In genomic region chr7:100626055-100626454, GRCh38 we compare ENCODE assay signal across 1 cellular context.
TF ChIP-seq lines count a peak whose summit lies in the region.

No MANE protein-coding gene starts in this region.

TF ChIP-seq in GM12878, 131 proteins besides CTCF, POLR2A, EP300 and RAD21:
- TF ChIP-seq BMI1 (IDR thresholded peaks at IDR 0.05; ENCODE audit: borderline replicate concordance) (no peak), HSF1 (IDR thresholded peaks at IDR 0.05; ENCODE audit: low read depth, low read length) (no peak), CHD1 (IDR thresholded peaks at IDR 0.05; ENCODE audit: low read depth, low read length) (no peak), ZNF274 (IDR thresholded peaks at IDR 0.05; ENCODE audit: insufficient read depth, insufficient read length) (no peak), RB1 (IDR thresholded peaks at IDR 0.05; ENCODE audit: borderline replicate concordance) (no peak)
